ENCODE assay signal across 8 cellular contexts in the genomic region with DNA sequence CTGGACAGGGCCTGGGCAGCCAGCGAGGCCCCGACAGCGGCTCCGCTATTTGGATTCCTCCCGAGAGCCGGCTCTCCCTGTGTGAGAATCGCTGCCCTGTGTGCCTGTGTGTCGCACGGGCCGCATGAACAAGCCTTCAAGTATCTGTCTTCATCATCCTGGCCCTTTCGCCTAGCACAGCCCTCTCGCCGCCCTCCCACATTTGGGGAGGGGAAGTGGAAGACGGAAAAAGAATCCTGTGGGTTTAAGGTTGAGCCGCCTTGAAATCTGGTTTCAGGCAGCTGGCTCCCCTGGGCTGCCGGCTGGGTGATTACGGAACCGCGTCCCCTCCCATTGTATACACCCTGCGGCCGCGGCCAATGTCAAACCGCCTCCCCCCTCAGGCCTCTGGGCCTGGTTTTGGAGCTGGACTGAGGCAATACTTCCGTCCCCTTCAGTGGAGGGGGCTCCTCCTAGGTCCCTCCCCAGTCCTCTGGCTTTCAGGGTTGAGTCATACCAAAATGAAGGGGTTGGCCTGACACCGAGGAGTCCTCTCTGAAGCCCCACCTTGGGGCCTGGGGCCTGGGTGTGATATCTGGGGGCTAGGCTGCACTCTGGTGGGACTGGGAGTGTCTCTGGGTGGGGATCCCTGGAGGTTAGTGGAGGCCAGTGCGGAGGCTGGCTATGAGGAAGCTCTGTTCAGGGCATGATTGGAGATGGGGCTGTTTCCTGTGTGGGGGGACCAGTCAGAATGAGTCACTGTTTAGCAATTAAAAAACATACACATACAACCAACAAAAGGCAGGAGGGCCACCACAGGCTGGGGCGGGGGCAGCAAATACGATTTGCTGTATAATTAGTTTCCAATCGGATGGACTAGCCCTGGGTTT. TPM values are rescaled to one million over a fixed set of nuclear protein-coding genes. Genes with fewer than 3 reads are reported as not detected.
DNase-seq lines count a peak whose midpoint lies in the region; ATAC-seq and TF ChIP-seq lines count a peak whose summit lies in the region.

No MANE protein-coding gene starts in this region.

- H3K79me2 ChIP-seq in fibroblast of lung (ENCODE audit: control insufficient read depth, insufficient read depth, low read length): peaks cover 63% of the 10 kb centered on the region

- H3K4me1 Mint-ChIP-seq in nephron progenitor cell: peaks cover 70% of the 10 kb centered on the region
- peaks cover 62% of the 10 kb centered on the region for H3K4me1 Mint-ChIP-seq in stimulated activated naive CD8-positive, alpha-beta T cell treated with anti-CD3 and anti-CD28 coated beads, Interleukin-15, amount 100 ng/mL, for 72 hours

- peaks cover 32% of the 10 kb centered on the region for H3K4me1 ChIP-seq in fibroblast of lung (ENCODE audit: control insufficient read depth, extremely low read depth, insufficient read depth, low read length)

- TF ChIP-seq CTCF in fibroblast of lung (conservative IDR thresholded peaks at IDR 0.05 in 1 of 2, IDR thresholded peaks at IDR 0.05 in 1 of 2; ENCODE audit: low read depth in 1 of 2, low read length in 2 of 2): peak in 1 of 2 donors; percentile 1
- TF ChIP-seq CTCF in nephron progenitor cell (IDR thresholded peaks at IDR 0.05): no peak

- H3K27ac Mint-ChIP-seq in nephron progenitor cell: peak overlapping the region; percentile 97
- peak overlapping the region; percentile 95 to 99 for H3K27ac Mint-ChIP-seq in stimulated activated naive CD8-positive, alpha-beta T cell treated with anti-CD3 and anti-CD28 coated beads, Interleukin-15, amount 100 ng/mL, for 72 hours

- H4K20me1 ChIP-seq in fibroblast of lung (ENCODE audit: control insufficient read depth, extremely low read depth, insufficient read depth, low read length): peaks cover 2% of the 10 kb centered on the region

- in situ Hi-C loops in ACHN (cut with HindIII; ENCODE audit: low pct_ligation_motif_present, low pct_unique_long_range_greater_than_20kb, low sequenced_read_pairs): no loop called here

- peaks cover 3% of the 10 kb centered on the region for H3K27me3 Mint-ChIP-seq in nephron progenitor cell (ENCODE audit: low read depth, poor library complexity)
- H3K27me3 Mint-ChIP-seq in stimulated activated naive CD8-positive, alpha-beta T cell treated with anti-CD3 and anti-CD28 coated beads, Interleukin-15, amount 100 ng/mL, for 72 hours: no peaks in the 10 kb centered on the region

- peak overlapping the region; percentile 90 for H3K9ac ChIP-seq in fibroblast of lung (ENCODE audit: insufficient read depth, low read length)

- H3K27me3 ChIP-seq in fibroblast of lung (ENCODE audit: control insufficient read depth, insufficient read depth, low read length): no peaks in the 10 kb centered on the region

- ATAC-seq in GM18861 (IDR thresholded peaks at IDR 0.05; ENCODE audit: unreplicated experiment): peak; percentile 26
- peak; percentile 28 for ATAC-seq in HG03108 (IDR thresholded peaks at IDR 0.05; ENCODE audit: unreplicated experiment)
- peak; percentile 73 for ATAC-seq in stimulated activated naive CD8-positive, alpha-beta T cell treated with anti-CD3 and anti-CD28 coated beads, Interleukin-15, amount 100 ng/mL, for 72 hours

- H3K4me3 Mint-ChIP-seq in nephron progenitor cell: peak overlapping the region; percentile 94
- peak overlapping the region; percentile 86 to 96 for H3K4me3 Mint-ChIP-seq in stimulated activated naive CD8-positive, alpha-beta T cell treated with anti-CD3 and anti-CD28 coated beads, Interleukin-15, amount 100 ng/mL, for 72 hours

- H3K4me2 ChIP-seq in fibroblast of lung (ENCODE audit: extremely low read depth, insufficient read depth, low read length): peak overlapping the region; percentile 100

- DNase-seq in ACHN: peak; percentile 70
- DNase-seq in activated T-helper 1 cell treated with Interleukin-2 at 50 U/mL for 16 hours (ENCODE audit: low read depth): peak; percentile 55
- DNase-seq in fibroblast of lung (ENCODE audit: low read depth in 2 of 2): peak; percentile 96 to 99
- DNase-seq in nephron progenitor cell: peak; percentile 55
- peak; percentile 82 to 93 for DNase-seq in stimulated activated naive CD8-positive, alpha-beta T cell treated with anti-CD3 and anti-CD28 coated beads, Interleukin-15, amount 100 ng/mL, for 72 hours

- no peak overlapping the region for H2AFZ ChIP-seq in fibroblast of lung (ENCODE audit: low read length)

- H3K9me3 ChIP-seq in fibroblast of lung (ENCODE audit: control insufficient read depth, insufficient read depth, low read depth, low read length): no peaks in the 10 kb centered on the region

- H3K27ac ChIP-seq in fibroblast of lung (ENCODE audit: insufficient read depth, low read length): peak overlapping the region; percentile 94

- H3K4me3 ChIP-seq in fibroblast of lung (replicated peaks in 1 of 4; ENCODE audit: control extremely low read depth in 1 of 4, insufficient read depth in 1 of 4, low read depth in 3 of 4, low read length in 4 of 4): peak overlapping the region; percentile 81 to 98 (median 90)

- no peaks in the 10 kb centered on the region for H3K9me3 Mint-ChIP-seq in nephron progenitor cell
- no peaks in the 10 kb centered on the region for H3K9me3 Mint-ChIP-seq in stimulated activated naive CD8-positive, alpha-beta T cell treated with anti-CD3 and anti-CD28 coated beads, Interleukin-15, amount 100 ng/mL, for 72 hours

- H3K36me3 ChIP-seq in fibroblast of lung (ENCODE audit: control insufficient read depth, insufficient read depth, low read length): peaks cover 11% of the 10 kb centered on the region

- no peaks in the 10 kb centered on the region for H3K36me3 Mint-ChIP-seq in nephron progenitor cell (ENCODE audit: low read depth)

TF ChIP-seq in PFSK-1, 5 proteins besides CTCF, POLR2A, EP300 and RAD21:
- no peak for TF ChIP-seq TAF1 (IDR thresholded peaks at IDR 0.05; ENCODE audit: borderline replicate concordance, insufficient read depth, low read length)
- TF ChIP-seq POLR2AphosphoS5 (IDR thresholded peaks at IDR 0.05; ENCODE audit: low read depth, low read length): 0 out of 2 replicates have a peak, but pooled peaks have one; percentile 11

RNA-seq across cellular contexts. Expression of a gene that starts 1.7 kb away (rescaled TPM):
- polyA plus RNA-seq in PFSK-1 (2012; ENCODE audit: insufficient read length, low read depth): 77.4 TPM
- 80.9 and 143 TPM in 2 replicates for total RNA-seq in fibroblast of lung
- 93.2 and 152 TPM in 2 replicates for polyA plus RNA-seq in fibroblast of lung
- 166 and 220 TPM in 2 replicates for polyA plus RNA-seq in fibroblast of lung (2012)
- 118 and 164 TPM in 2 replicates for polyA minus RNA-seq in fibroblast of lung (ENCODE audit: low replicate concordance)

Comparison
In these comparisons a context has a peak if more than half of its experiments do, and no peak if none do; other contexts are left out.
1. Peak in every context shown above with its lines: DNase-seq, ATAC-seq, H3K4me3 ChIP-seq and H3K27ac ChIP-seq.